Comparison of ENCODE assay signal across 24 cellular contexts in the genomic region with DNA sequence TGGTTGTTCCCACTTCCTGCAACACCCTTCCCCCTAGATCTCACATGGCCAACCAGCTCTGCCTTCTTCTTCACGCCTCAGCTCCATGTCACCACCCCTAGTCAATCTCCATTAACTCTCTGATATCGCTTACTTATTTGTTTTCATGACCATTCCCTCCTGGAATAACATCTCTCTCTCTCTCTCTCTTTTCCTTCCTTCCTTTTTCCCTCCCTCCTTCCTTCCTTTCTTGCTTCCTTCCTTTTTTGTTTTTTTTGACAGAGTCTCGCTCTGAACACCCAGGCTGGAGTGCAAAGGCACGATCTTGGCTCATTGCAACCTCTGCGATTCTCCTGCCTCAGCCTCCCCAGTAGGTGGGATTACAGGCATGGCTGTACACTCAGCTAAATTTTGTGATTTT. TPM values are rescaled to one million over a fixed set of nuclear protein-coding genes. Genes with fewer than 3 reads are reported as not detected.
DNase-seq lines count a peak whose midpoint lies in the region; ATAC-seq and TF ChIP-seq lines count a peak whose summit lies in the region.
"Had no signal": no experiment of that assay in that cellular context is flagged by ENCODE, and none has a peak within 500 bp of the region (broad histone marks: within the 10 kb centered on the region; RNA-seq: fewer than 3 reads in every experiment).

No MANE protein-coding gene starts in this region.

- no peak for TF ChIP-seq CTCF in progenitor cell of endocrine pancreas (IDR thresholded peaks at IDR 0.05; ENCODE audit: unreplicated experiment)
- no peak for TF ChIP-seq CTCF in GM13977 (IDR thresholded peaks at IDR 0.05; ENCODE audit: extremely low read depth, insufficient read depth, missing control alignments)

- H3K27ac Mint-ChIP-seq in activated naive CD4-positive, alpha-beta T cell treated with anti-CD3 and anti-CD28 coated beads, Interleukin-2, amount 50 U/mL, for 24 hours, result peak overlapping the region; percentile 73
- H3K27ac Mint-ChIP-seq in activated naive CD4-positive, alpha-beta T cell treated with anti-CD3 and anti-CD28 coated beads, Interleukin-2, amount 50 U/mL, for 72 hours, result no peak overlapping the region
- H3K27ac Mint-ChIP-seq in activated T-helper 17 cell treated with anti-CD3 and anti-CD28 coated beads, Interleukin-2, amount 50 U/mL, for 72 hours, result no peak overlapping the region
- H3K27ac Mint-ChIP-seq in immature natural killer cell (peak overlapping the region; percentile 30 to 72 (median 54)), progenitor cell of endocrine pancreas (peak overlapping the region; percentile 72)
- H3K27ac Mint-ChIP-seq: activated naive CD4-positive, alpha-beta T cell treated with anti-CD3 and anti-CD28 coated beads for 36 hours; activated T-cell treated with anti-CD3 and anti-CD28 coated beads, Interleukin-2, amount 50 U/mL, for 24 hours had no signal

- peak overlapping the region; percentile 5 for H3K4me3 Mint-ChIP-seq in activated naive CD4-positive, alpha-beta T cell treated with anti-CD3 and anti-CD28 coated beads, Interleukin-2, amount 50 U/mL, for 24 hours
- H3K4me3 Mint-ChIP-seq in activated T-helper 17 cell treated with anti-CD3 and anti-CD28 coated beads, Interleukin-2, amount 50 U/mL, for 72 hours, result peak overlapping the region; percentile 50
- peak overlapping the region; percentile 44 to 84 (median 74) for H3K4me3 Mint-ChIP-seq in immature natural killer cell
- no peak overlapping the region for H3K4me3 Mint-ChIP-seq in progenitor cell of endocrine pancreas (ENCODE audit: low read depth)
- H3K4me3 Mint-ChIP-seq: activated T-cell treated with anti-CD3 and anti-CD28 coated beads, Interleukin-2, amount 50 U/mL, for 24 hours had no signal

- no peak for ATAC-seq in activated naive CD4-positive, alpha-beta T cell treated with anti-CD3 and anti-CD28 coated beads, Interleukin-2, amount 50 U/mL, for 72 hours
- no peak for ATAC-seq in activated T-helper 17 cell treated with anti-CD3 and anti-CD28 coated beads, Interleukin-2, amount 50 U/mL, for 72 hours (replicated peaks)
- ATAC-seq in GM18858 (IDR thresholded peaks at IDR 0.05; ENCODE audit: unreplicated experiment) (no peak), GM21786 (IDR thresholded peaks at IDR 0.05; ENCODE audit: unreplicated experiment) (no peak)
- ATAC-seq: A549, gastrocnemius medialis, HCT116, pancreas, right lobe of liver had no signal

- peaks cover 7% of the 10 kb centered on the region for H3K4me1 Mint-ChIP-seq in activated naive CD4-positive, alpha-beta T cell treated with anti-CD3 and anti-CD28 coated beads, Interleukin-2, amount 50 U/mL, for 24 hours
- H3K4me1 Mint-ChIP-seq in activated T-helper 17 cell treated with anti-CD3 and anti-CD28 coated beads, Interleukin-2, amount 50 U/mL, for 72 hours, result peaks cover 4% of the 10 kb centered on the region
- peaks cover 22 to 32% of the 10 kb centered on the region in 2 donors for H3K4me1 Mint-ChIP-seq in immature natural killer cell
- peaks cover 1% of the 10 kb centered on the region for H3K4me1 Mint-ChIP-seq in progenitor cell of endocrine pancreas (ENCODE audit: low read depth)

- H3K36me3 Mint-ChIP-seq in activated naive CD4-positive, alpha-beta T cell treated with anti-CD3 and anti-CD28 coated beads, Interleukin-2, amount 50 U/mL, for 24 hours, result no peaks in the 10 kb centered on the region
- H3K36me3 Mint-ChIP-seq in activated naive CD4-positive, alpha-beta T cell treated with anti-CD3 and anti-CD28 coated beads, Interleukin-2, amount 50 U/mL, for 72 hours, result no peaks in the 10 kb centered on the region
- H3K36me3 Mint-ChIP-seq in activated T-helper 17 cell treated with anti-CD3 and anti-CD28 coated beads, Interleukin-2, amount 50 U/mL, for 72 hours (ENCODE audit: low read depth), result no peaks in the 10 kb centered on the region
- H3K36me3 Mint-ChIP-seq in immature natural killer cell (peaks cover 0 to 6% (median 0%) of the 10 kb centered on the region in 3 donors), progenitor cell of endocrine pancreas (ENCODE audit: insufficient read depth) (no peaks in the 10 kb centered on the region)

- no peaks in the 10 kb centered on the region for H3K27me3 Mint-ChIP-seq in activated naive CD4-positive, alpha-beta T cell treated with anti-CD3 and anti-CD28 coated beads, Interleukin-2, amount 50 U/mL, for 24 hours
- no peaks in the 10 kb centered on the region for H3K27me3 Mint-ChIP-seq in activated T-helper 17 cell treated with anti-CD3 and anti-CD28 coated beads, Interleukin-2, amount 50 U/mL, for 72 hours
- H3K27me3 Mint-ChIP-seq in immature natural killer cell (ENCODE audit: low read depth in 3 of 3) (peaks cover 2 to 5% (median 5%) of the 10 kb centered on the region in 3 donors), progenitor cell of endocrine pancreas (peaks cover 6% of the 10 kb centered on the region)
- H3K27me3 Mint-ChIP-seq: activated T-cell treated with anti-CD3 and anti-CD28 coated beads, Interleukin-2, amount 50 U/mL, for 24 hours had no signal

- no peaks in the 10 kb centered on the region for H3K9me3 Mint-ChIP-seq in activated naive CD4-positive, alpha-beta T cell treated with anti-CD3 and anti-CD28 coated beads, Interleukin-2, amount 50 U/mL, for 24 hours
- H3K9me3 Mint-ChIP-seq in activated naive CD4-positive, alpha-beta T cell treated with anti-CD3 and anti-CD28 coated beads, Interleukin-2, amount 50 U/mL, for 72 hours, result no peaks in the 10 kb centered on the region
- no peaks in the 10 kb centered on the region for H3K9me3 Mint-ChIP-seq in activated T-helper 17 cell treated with anti-CD3 and anti-CD28 coated beads, Interleukin-2, amount 50 U/mL, for 72 hours
- no peaks in the 10 kb centered on the region for H3K9me3 Mint-ChIP-seq in immature natural killer cell
- H3K9me3 Mint-ChIP-seq in progenitor cell of endocrine pancreas (ENCODE audit: low read depth), result no peaks in the 10 kb centered on the region
- H3K9me3 Mint-ChIP-seq: activated naive CD4-positive, alpha-beta T cell treated with anti-CD3 and anti-CD28 coated beads for 36 hours; activated T-cell treated with anti-CD3 and anti-CD28 coated beads, Interleukin-2, amount 50 U/mL, for 24 hours had no signal

- no peak for DNase-seq in activated naive CD4-positive, alpha-beta T cell treated with anti-CD3 and anti-CD28 coated beads, Interleukin-2, amount 50 U/mL, for 72 hours (ENCODE audit: low spot score in 2 of 2)
- no peak for DNase-seq in immature natural killer cell
- DNase-seq in progenitor cell of endocrine pancreas (ENCODE audit: low spot score, unreplicated experiment), result no peak
- DNase-seq in GM13977 (ENCODE audit: low spot score), result no peak
- DNase-seq: activated CD4-positive, CD25-positive, alpha-beta regulatory T cell treated with anti-CD3 and anti-CD28 coated beads, Interleukin-2, amount 50 U/mL, for 72 hours; activated CD8-positive, alpha-beta memory T cell treated with anti-CD3 and anti-CD28 coated beads for 24 hours; activated naive CD4-positive, alpha-beta T cell treated with anti-CD3 and anti-CD28 coated beads for 36 hours; activated T-cell treated with anti-CD3 and anti-CD28 coated beads, Interleukin-2, amount 50 U/mL, for 24 hours; effector CD4-positive, alpha-beta T cell; gastrocnemius medialis; KBM-7; MM.1S; NCI-H1436 treated with DMSO at 0.1 percent for 48 hours; NK-92 treated with Interleukin-12 subunit alpha and Interleukin-12 subunit beta, amount 100 ng/mL, for 24 hours; pancreas; right lobe of liver; SJCRH30; stimulated activated CD8-positive, alpha-beta memory T cell treated with anti-CD3 and anti-CD28 coated beads, Interleukin-4, amount 100 ng/mL, for 48 hours had no signal

- in situ Hi-C loops in GM13977 (cut with MboI; ENCODE audit: low pct_unique_long_range_greater_than_20kb, low sequenced_read_pairs, unreplicated experiment), result no loop called here

RNA-seq across cellular contexts. Expression of a gene that starts 44.9 kb away (rescaled TPM):
- 10 to 100 TPM in 1 of 2 donors, 1 to 10 TPM in 1; 9.2 to 25.7 TPM for total RNA-seq in activated naive CD4-positive, alpha-beta T cell treated with anti-CD3 and anti-CD28 coated beads, Interleukin-2, amount 50 U/mL, for 72 hours
- 1 to 10 TPM; 3.9 to 8.4 TPM for total RNA-seq in activated T-helper 17 cell treated with anti-CD3 and anti-CD28 coated beads, Interleukin-2, amount 50 U/mL, for 72 hours
- 1 to 10 TPM in 1 of 3 donors, under 1 TPM in 2; 0.52 to 2.1 (median 0.53) TPM for polyA plus RNA-seq in immature natural killer cell
- total RNA-seq in progenitor cell of endocrine pancreas, result 54.6 and 55.3 TPM in 2 replicates

Comparison
In these comparisons a context has a peak if more than half of its experiments do, and no peak if none do; other contexts are left out.
1. H3K27ac Mint-ChIP-seq: peak in activated naive CD4-positive, alpha-beta T cell treated with anti-CD3 and anti-CD28 coated beads, Interleukin-2, amount 50 U/mL, for 24 hours (single experiment), immature natural killer cell (6 of 6) and progenitor cell of endocrine pancreas (single experiment); none in activated naive CD4-positive, alpha-beta T cell treated with anti-CD3 and anti-CD28 coated beads, Interleukin-2, amount 50 U/mL, for 72 hours (0 of 2) and activated T-helper 17 cell treated with anti-CD3 and anti-CD28 coated beads, Interleukin-2, amount 50 U/mL, for 72 hours (single experiment).